13 cellular contexts compared by ENCODE assay signal in genomic region chr6:66926060-66926459, GRCh38.
DNase-seq lines count a peak whose midpoint lies in the region; ATAC-seq, FAIRE-seq and TF ChIP-seq lines count a peak whose summit lies in the region.
"Had no signal": no experiment of that assay in that cellular context is flagged by ENCODE, and none has a peak within 500 bp of the region (broad histone marks: within the 10 kb centered on the region; RNA-seq: fewer than 3 reads in every experiment).

No MANE protein-coding gene starts in this region.

- H3K4me1 Mint-ChIP-seq in T-cell: no peaks in the 10 kb centered on the region
- H3K4me1 Mint-ChIP-seq: CD4-positive, alpha-beta memory T cell; memory B cell had no signal

- POLR2A ChIA-PET in T-cell (lab: Charles Lee): no interaction called here

- no peaks in the 10 kb centered on the region for H3K36me3 Mint-ChIP-seq in T-cell
- H3K36me3 Mint-ChIP-seq: CD4-positive, alpha-beta memory T cell; memory B cell had no signal

- no peaks in the 10 kb centered on the region for H3K4me1 ChIP-seq in kidney (ENCODE audit: control insufficient read depth in 1 of 2, insufficient read depth in 1 of 2, low read depth in 1 of 2, low read length in 2 of 2)
- H3K4me1 ChIP-seq: heart right ventricle had no signal

- H3K9me3 Mint-ChIP-seq in T-cell: peaks cover 16 to 56% (median 42%) of the 10 kb centered on the region in 3 donors

- H3K27ac ChIP-seq in kidney (ENCODE audit: low read depth in 2 of 2, low read length in 2 of 2): no peak overlapping the region
- H3K27ac ChIP-seq: heart right ventricle, thoracic aorta had no signal

- DNase-seq in SHP77 treated with DMSO at 0.1 percent for 48 hours (lab: John Stamatoyannopoulos, UW) (peak; percentile 24), iPS-NIHi7 (ENCODE audit: extremely low spot score) (peak; percentile 8), T-cell (no peak), 8988T (no peak), kidney (no peak)
- DNase-seq: heart right ventricle had no signal

- no peak overlapping the region for H3K4me3 Mint-ChIP-seq in T-cell
- H3K4me3 Mint-ChIP-seq: activated naive CD8-positive, alpha-beta T cell; CD4-positive, alpha-beta memory T cell; memory B cell had no signal

- no peaks in the 10 kb centered on the region for H3K36me3 ChIP-seq in kidney (ENCODE audit: control insufficient read depth in 1 of 2, insufficient read depth in 2 of 2, low read length in 2 of 2)
- H3K36me3 ChIP-seq: heart right ventricle, thoracic aorta had no signal

- ATAC-seq in T-cell (replicated peaks in 1 of 4) (no peak), GM21786 (IDR thresholded peaks at IDR 0.05; ENCODE audit: unreplicated experiment) (no peak)

- H3K9ac ChIP-seq in kidney (ENCODE audit: low read length in 2 of 2): no peak overlapping the region

- H3K4me3 ChIP-seq in kidney (ENCODE audit: low read length in 2 of 2): no peak overlapping the region
- H3K4me3 ChIP-seq: heart right ventricle, thoracic aorta had no signal

- intact Hi-C loops in kidney (cut with DNase I): no loop called here

- no peak overlapping the region for H3K27ac Mint-ChIP-seq in T-cell
- H3K27ac Mint-ChIP-seq: activated naive CD8-positive, alpha-beta T cell; CD4-positive, alpha-beta memory T cell; memory B cell had no signal

- no peaks in the 10 kb centered on the region for H3K27me3 Mint-ChIP-seq in T-cell
- H3K27me3 Mint-ChIP-seq: activated naive CD8-positive, alpha-beta T cell; CD4-positive, alpha-beta memory T cell; memory B cell had no signal

- TF ChIP-seq CTCF in GM12872 (IDR thresholded peaks at IDR 0.05; ENCODE audit: insufficient read depth, low read depth, low read length) (0 out of 3 replicates have a peak, but pooled peaks have one; percentile 12), LNCAP (IDR thresholded peaks at IDR 0.05) (peak; percentile 46; the same call in 1 of the 2 replicates), kidney (IDR thresholded peaks at IDR 0.05; ENCODE audit: borderline replicate concordance, extremely low read depth, insufficient read depth) (no peak)

- CTCF ChIA-PET in T-cell (lab: Charles Lee): interaction anchor here in 1 of 2 donors (0.6 kb wide), 1 partner anchor 26 kb away, joined by 4 read pairs; no protein-coding TSS in a partner anchor

- FAIRE-seq in kidney (lab: Jason Lieb, UNC): no peak

- H3K9me3 ChIP-seq in kidney (ENCODE audit: control insufficient read depth in 1 of 2, low read length in 2 of 2): peaks cover 0 to 23% of the 10 kb centered on the region in 2 donors

Comparison
In these comparisons a context has a peak if more than half of its experiments do, and no peak if none do; other contexts are left out.
1. DNase-seq: peak in SHP77 treated with DMSO at 0.1 percent for 48 hours (single experiment) and iPS-NIHi7 (single experiment); none in T-cell (0 of 34), 8988T (single experiment) and kidney (single experiment).